18 cellular contexts compared by ENCODE assay signal in genomic region chr12:9792185-9792900, GRCh38. TPM values are rescaled to one million over a fixed set of nuclear protein-coding genes. Genes with fewer than 3 reads are reported as not detected.
DNase-seq lines count a peak whose midpoint lies in the region; ATAC-seq and TF ChIP-seq lines count a peak whose summit lies in the region.
"Had no signal": no experiment of that assay in that cellular context is flagged by ENCODE, and none has a peak within 500 bp of the region (broad histone marks: within the 10 kb centered on the region; RNA-seq: fewer than 3 reads in every experiment).

No MANE protein-coding gene starts in this region.

- peaks cover 41 to 68% of the 10 kb centered on the region in 2 donors for H3K4me1 Mint-ChIP-seq in natural killer cell treated with Interleukin-12 subunit alpha and Interleukin-12 subunit beta and Interleukin-15 and Interleukin-18, amount 100 ng/mL, for 72 hours (ENCODE audit: low read depth in 2 of 2)
- peaks cover 38 to 41% of the 10 kb centered on the region in 2 donors for H3K4me1 Mint-ChIP-seq in natural killer cell
- H3K4me1 Mint-ChIP-seq in activated naive CD8-positive, alpha-beta T cell treated with anti-CD3 and anti-CD28 coated beads for 36 hours: peaks cover 60% of the 10 kb centered on the region
- H3K4me1 Mint-ChIP-seq in stimulated activated effector memory CD8-positive, alpha-beta T cell treated with anti-CD3 and anti-CD28 coated beads, Interleukin-12 subunit alpha, Interleukin-12 subunit beta, amount 100 ng/mL, for 72 hours: peaks cover 45% of the 10 kb centered on the region
- H3K4me1 Mint-ChIP-seq: brain had no signal

- intact Hi-C loops in natural killer cell (cut with micrococcal nuclease): no loop called here

- H3K4me3 Mint-ChIP-seq in natural killer cell treated with Interleukin-12 subunit alpha and Interleukin-12 subunit beta and Interleukin-15 and Interleukin-18, amount 100 ng/mL, for 72 hours: peak overlapping the region; percentile 90
- H3K4me3 Mint-ChIP-seq in natural killer cell: no peak overlapping the region
- H3K4me3 Mint-ChIP-seq in activated naive CD8-positive, alpha-beta T cell treated with anti-CD3 and anti-CD28 coated beads for 36 hours: no peak overlapping the region
- no peak overlapping the region for H3K4me3 Mint-ChIP-seq in stimulated activated effector memory CD8-positive, alpha-beta T cell treated with anti-CD3 and anti-CD28 coated beads, Interleukin-12 subunit alpha, Interleukin-12 subunit beta, amount 100 ng/mL, for 72 hours
- H3K4me3 Mint-ChIP-seq: activated CD4-positive, alpha-beta T cell treated with anti-CD3 and anti-CD28 coated beads, Interleukin-2, amount 10 ng/mL, durations not matched to agents 7 days and 5 days; brain; memory B cell had no signal

- no peaks in the 10 kb centered on the region for H3K27me3 Mint-ChIP-seq in natural killer cell treated with Interleukin-12 subunit alpha and Interleukin-12 subunit beta and Interleukin-15 and Interleukin-18, amount 100 ng/mL, for 72 hours
- H3K27me3 Mint-ChIP-seq in natural killer cell (ENCODE audit: low read depth in 2 of 2): peaks cover 0 to 4% of the 10 kb centered on the region in 2 donors
- no peaks in the 10 kb centered on the region for H3K27me3 Mint-ChIP-seq in activated naive CD8-positive, alpha-beta T cell treated with anti-CD3 and anti-CD28 coated beads for 36 hours
- H3K27me3 Mint-ChIP-seq: activated CD4-positive, alpha-beta T cell treated with anti-CD3 and anti-CD28 coated beads, Interleukin-2, amount 10 ng/mL, durations not matched to agents 7 days and 5 days; memory B cell had no signal

- ATAC-seq in natural killer cell treated with Interleukin-12 subunit alpha and Interleukin-12 subunit beta and Interleukin-15 and Interleukin-18, amount 100 ng/mL, for 72 hours: no peak
- ATAC-seq in natural killer cell (no peak), HG03342 (IDR thresholded peaks at IDR 0.05; ENCODE audit: unreplicated experiment) (no peak)
- ATAC-seq in stimulated activated effector memory CD8-positive, alpha-beta T cell treated with anti-CD3 and anti-CD28 coated beads, Interleukin-12 subunit alpha, Interleukin-12 subunit beta, amount 100 ng/mL, for 72 hours: no peak
- ATAC-seq: HCT116, heart left ventricle, left colon, right lobe of liver had no signal

- peaks cover 3% of the 10 kb centered on the region for H3K9me3 Mint-ChIP-seq in natural killer cell treated with Interleukin-12 subunit alpha and Interleukin-12 subunit beta and Interleukin-15 and Interleukin-18, amount 100 ng/mL, for 72 hours
- H3K9me3 Mint-ChIP-seq in natural killer cell: peaks cover 2% of the 10 kb centered on the region in 2 donors
- peaks cover 15% of the 10 kb centered on the region for H3K9me3 Mint-ChIP-seq in activated naive CD8-positive, alpha-beta T cell treated with anti-CD3 and anti-CD28 coated beads for 36 hours
- peaks cover 6% of the 10 kb centered on the region for H3K9me3 Mint-ChIP-seq in stimulated activated effector memory CD8-positive, alpha-beta T cell treated with anti-CD3 and anti-CD28 coated beads, Interleukin-12 subunit alpha, Interleukin-12 subunit beta, amount 100 ng/mL, for 72 hours

- in situ Hi-C loops in KBM-7 (cut with MboI; ENCODE audit: low pct_unique_long_range_greater_than_20kb, low sequenced_read_pairs): no loop called here

- DNase-seq in natural killer cell treated with Interleukin-12 subunit alpha and Interleukin-12 subunit beta and Interleukin-15 and Interleukin-18, amount 100 ng/mL, for 72 hours (ENCODE audit: low spot score): no peak
- no peak for DNase-seq in natural killer cell
- peak; percentile 67 for DNase-seq in KBM-7
- DNase-seq in activated naive CD8-positive, alpha-beta T cell treated with anti-CD3 and anti-CD28 coated beads for 36 hours: no peak
- DNase-seq in stimulated activated effector memory CD8-positive, alpha-beta T cell treated with anti-CD3 and anti-CD28 coated beads, Interleukin-12 subunit alpha, Interleukin-12 subunit beta, amount 100 ng/mL, for 72 hours (ENCODE audit: low spot score in 2 of 2): no peak
- DNase-seq in GDM1 (lab: John Stamatoyannopoulos, UW): no peak
- no peak for DNase-seq in islet precursor cell
- DNase-seq: activated CD4-positive, alpha-beta T cell treated with anti-CD3 and anti-CD28 coated beads, Interleukin-2, amount 10 ng/mL, durations not matched to agents 7 days and 5 days; heart left ventricle; left colon; NCI-H1417; NCI-H2081; right lobe of liver had no signal

- peaks cover 10% of the 10 kb centered on the region for H3K36me3 Mint-ChIP-seq in natural killer cell treated with Interleukin-12 subunit alpha and Interleukin-12 subunit beta and Interleukin-15 and Interleukin-18, amount 100 ng/mL, for 72 hours
- H3K36me3 Mint-ChIP-seq in natural killer cell: no peaks in the 10 kb centered on the region
- H3K36me3 Mint-ChIP-seq in activated naive CD8-positive, alpha-beta T cell treated with anti-CD3 and anti-CD28 coated beads for 36 hours: peaks cover 29% of the 10 kb centered on the region
- peaks cover 17% of the 10 kb centered on the region for H3K36me3 Mint-ChIP-seq in stimulated activated effector memory CD8-positive, alpha-beta T cell treated with anti-CD3 and anti-CD28 coated beads, Interleukin-12 subunit alpha, Interleukin-12 subunit beta, amount 100 ng/mL, for 72 hours
- H3K36me3 Mint-ChIP-seq: brain, memory B cell had no signal

- peak overlapping the region; percentile 94 to 95 for H3K27ac Mint-ChIP-seq in natural killer cell treated with Interleukin-12 subunit alpha and Interleukin-12 subunit beta and Interleukin-15 and Interleukin-18, amount 100 ng/mL, for 72 hours
- peak overlapping the region in 1 of 2 donors; percentile 12 for H3K27ac Mint-ChIP-seq in natural killer cell
- H3K27ac Mint-ChIP-seq in activated naive CD8-positive, alpha-beta T cell treated with anti-CD3 and anti-CD28 coated beads for 36 hours: peak overlapping the region; percentile 91
- peak overlapping the region; percentile 78 for H3K27ac Mint-ChIP-seq in stimulated activated effector memory CD8-positive, alpha-beta T cell treated with anti-CD3 and anti-CD28 coated beads, Interleukin-12 subunit alpha, Interleukin-12 subunit beta, amount 100 ng/mL, for 72 hours
- H3K27ac Mint-ChIP-seq: brain, memory B cell had no signal

- TF ChIP-seq CTCF in natural killer cell (IDR thresholded peaks at IDR 0.05): no peak

RNA-seq across cellular contexts. Expression of gene CD69, which starts 31.6 kb away (rescaled TPM):
- total RNA-seq in natural killer cell treated with Interleukin-12 subunit alpha and Interleukin-12 subunit beta and Interleukin-15 and Interleukin-18, amount 100 ng/mL, for 72 hours: 10 to 100 TPM; 53.6 to 55.6 TPM
- 1,000 to 10,000 TPM in 1 of 3 donors, 100 to 1,000 TPM in 2; 739 to 1,541 (median 990) TPM for total RNA-seq in natural killer cell
- total RNA-seq in activated naive CD8-positive, alpha-beta T cell treated with anti-CD3 and anti-CD28 coated beads for 36 hours: 100 to 1,000 TPM; 143 to 152 TPM

RNA-seq across cellular contexts. Expression of gene KLRF1, which starts 34.9 kb away (rescaled TPM):
- 1 to 10 TPM; 1.7 to 2.1 TPM for total RNA-seq in natural killer cell treated with Interleukin-12 subunit alpha and Interleukin-12 subunit beta and Interleukin-15 and Interleukin-18, amount 100 ng/mL, for 72 hours
- total RNA-seq in natural killer cell: 100 to 1,000 TPM; 364 to 424 (median 392) TPM
- not detected for total RNA-seq in activated naive CD8-positive, alpha-beta T cell treated with anti-CD3 and anti-CD28 coated beads for 36 hours
- total RNA-seq: epithelial cell of proximal tubule had no signal

RNA-seq across cellular contexts. Expression of gene CLECL1, which starts 59.4 kb away (rescaled TPM):
- 1 to 10 TPM; 1.3 to 2.8 TPM for total RNA-seq in natural killer cell treated with Interleukin-12 subunit alpha and Interleukin-12 subunit beta and Interleukin-15 and Interleukin-18, amount 100 ng/mL, for 72 hours
- 1 to 10 TPM in 1 of 3 donors, under 1 TPM in 2; 0.64 to 1.5 (median 0.72) TPM for total RNA-seq in natural killer cell
- total RNA-seq in activated naive CD8-positive, alpha-beta T cell treated with anti-CD3 and anti-CD28 coated beads for 36 hours: 1 to 10 TPM; 6.4 to 7.0 TPM
- total RNA-seq: epithelial cell of proximal tubule had no signal

Comparison
In these comparisons a context has a peak if more than half of its experiments do, and no peak if none do; other contexts are left out.
1. RNA of gene CD69, which starts 31.6 kb away (total RNA-seq): 739 to 1,541 TPM in natural killer cell; 143 to 152 TPM in activated naive CD8-positive, alpha-beta T cell treated with anti-CD3 and anti-CD28 coated beads for 36 hours and 53.6 to 55.6 TPM in natural killer cell treated with Interleukin-12 subunit alpha and Interleukin-12 subunit beta and Interleukin-15 and Interleukin-18, amount 100 ng/mL, for 72 hours; every median in the first group is over 4 times any median in the second.
2. RNA of gene KLRF1, which starts 34.9 kb away (total RNA-seq): 364 to 424 TPM in natural killer cell; 1.7 to 2.1 TPM in natural killer cell treated with Interleukin-12 subunit alpha and Interleukin-12 subunit beta and Interleukin-15 and Interleukin-18, amount 100 ng/mL, for 72 hours and not detected in activated naive CD8-positive, alpha-beta T cell treated with anti-CD3 and anti-CD28 coated beads for 36 hours; every median in the first group is over 100 times any median in the second.